1 cellular context compared by ENCODE assay signal in the genomic region with DNA sequence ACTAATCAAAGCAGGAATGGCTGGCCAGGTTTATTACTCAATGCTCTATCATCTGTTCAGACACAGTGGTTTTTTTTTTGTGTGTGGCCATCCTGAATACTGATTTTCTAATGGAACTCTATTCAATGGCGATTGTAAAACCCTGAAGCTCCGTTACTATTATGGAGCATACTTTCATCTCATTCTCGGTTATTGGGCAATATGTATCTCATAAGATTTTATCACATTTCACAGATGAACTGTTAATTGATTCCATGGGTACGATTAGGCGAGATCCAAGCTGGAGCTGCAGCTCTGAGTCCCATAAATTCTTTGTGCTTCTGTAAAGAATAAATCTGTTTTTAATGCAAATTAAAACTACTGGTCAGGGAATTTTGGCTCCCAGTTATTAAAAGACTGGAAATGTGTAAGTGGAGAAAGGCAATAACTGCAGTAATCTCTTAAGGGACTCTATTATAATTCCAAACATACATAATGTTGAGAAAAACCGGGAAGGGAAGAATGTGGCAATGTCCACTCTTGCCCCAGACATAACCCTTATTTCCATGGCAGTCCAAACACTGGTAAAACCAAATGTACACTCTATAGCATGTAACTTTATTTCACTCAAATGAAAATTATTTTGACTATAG.
TF ChIP-seq lines count a peak whose summit lies in the region.

No MANE protein-coding gene starts in this region.

TF ChIP-seq in A549, 52 proteins besides CTCF, POLR2A, EP300 and RAD21:
- TF ChIP-seq, protein P1, sequence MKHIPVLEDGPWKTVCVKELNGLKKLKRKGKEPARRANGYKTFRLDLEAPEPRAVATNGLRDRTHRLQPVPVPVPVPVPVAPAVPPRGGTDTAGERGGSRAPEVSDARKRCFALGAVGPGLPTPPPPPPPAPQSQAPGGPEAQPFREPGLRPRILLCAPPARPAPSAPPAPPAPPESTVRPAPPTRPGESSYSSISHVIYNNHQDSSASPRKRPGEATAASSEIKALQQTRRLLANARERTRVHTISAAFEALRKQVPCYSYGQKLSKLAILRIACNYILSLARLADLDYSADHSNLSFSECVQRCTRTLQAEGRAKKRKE (CRISPR knock-in tag; IDR thresholded peaks at IDR 0.05; ENCODE audit: low read depth) = no peak
- no peak for TF ChIP-seq POLR2AphosphoS2 (conservative IDR thresholded peaks at IDR 0.05; ENCODE audit: low read length)
- TF ChIP-seq FOSB (CRISPR knock-in tag; IDR thresholded peaks at IDR 0.05) = no peak
- no peak for TF ChIP-seq SREBF2 (IDR thresholded peaks at IDR 0.05)
- no peak for TF ChIP-seq KDM5A (IDR thresholded peaks at IDR 0.05)
- TF ChIP-seq HEYL (CRISPR knock-in tag; IDR thresholded peaks at IDR 0.05) = no peak
- TF ChIP-seq, protein P2, sequence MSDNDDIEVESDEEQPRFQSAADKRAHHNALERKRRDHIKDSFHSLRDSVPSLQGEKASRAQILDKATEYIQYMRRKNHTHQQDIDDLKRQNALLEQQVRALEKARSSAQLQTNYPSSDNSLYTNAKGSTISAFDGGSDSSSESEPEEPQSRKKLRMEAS (IDR thresholded peaks at IDR 0.05) = no peak
- TF ChIP-seq, protein P3, sequence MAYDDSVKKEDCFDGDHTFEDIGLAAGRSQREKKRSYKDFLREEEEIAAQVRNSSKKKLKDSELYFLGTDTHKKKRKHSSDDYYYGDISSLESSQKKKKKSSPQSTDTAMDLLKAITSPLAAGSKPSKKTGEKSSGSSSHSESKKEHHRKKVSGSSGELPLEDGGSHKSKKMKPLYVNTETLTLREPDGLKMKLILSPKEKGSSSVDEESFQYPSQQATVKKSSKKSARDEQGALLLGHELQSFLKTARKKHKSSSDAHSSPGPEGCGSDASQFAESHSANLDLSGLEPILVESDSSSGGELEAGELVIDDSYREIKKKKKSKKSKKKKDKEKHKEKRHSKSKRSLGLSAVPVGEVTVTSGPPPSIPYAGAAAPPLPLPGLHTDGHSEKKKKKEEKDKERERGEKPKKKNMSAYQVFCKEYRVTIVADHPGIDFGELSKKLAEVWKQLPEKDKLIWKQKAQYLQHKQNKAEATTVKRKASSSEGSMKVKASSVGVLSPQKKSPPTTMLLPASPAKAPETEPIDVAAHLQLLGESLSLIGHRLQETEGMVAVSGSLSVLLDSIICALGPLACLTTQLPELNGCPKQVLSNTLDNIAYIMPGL (CRISPR knock-in tag; IDR thresholded peaks at IDR 0.05; ENCODE audit: borderline replicate concordance) = no peak
- TF ChIP-seq HOXB5 (CRISPR knock-in tag; IDR thresholded peaks at IDR 0.05) = no peak
- TF ChIP-seq, protein P4, sequence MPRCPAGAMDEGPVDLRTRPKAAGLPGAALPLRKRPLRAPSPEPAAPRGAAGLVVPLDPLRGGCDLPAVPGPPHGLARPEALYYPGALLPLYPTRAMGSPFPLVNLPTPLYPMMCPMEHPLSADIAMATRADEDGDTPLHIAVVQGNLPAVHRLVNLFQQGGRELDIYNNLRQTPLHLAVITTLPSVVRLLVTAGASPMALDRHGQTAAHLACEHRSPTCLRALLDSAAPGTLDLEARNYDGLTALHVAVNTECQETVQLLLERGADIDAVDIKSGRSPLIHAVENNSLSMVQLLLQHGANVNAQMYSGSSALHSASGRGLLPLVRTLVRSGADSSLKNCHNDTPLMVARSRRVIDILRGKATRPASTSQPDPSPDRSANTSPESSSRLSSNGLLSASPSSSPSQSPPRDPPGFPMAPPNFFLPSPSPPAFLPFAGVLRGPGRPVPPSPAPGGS (IDR thresholded peaks at IDR 0.05) = no peak
- no peak for TF ChIP-seq RARB (CRISPR knock-in tag; IDR thresholded peaks at IDR 0.05)
- no peak for TF ChIP-seq MAZ (IDR thresholded peaks at IDR 0.05; ENCODE audit: borderline replicate concordance, low read depth, low read length)
